ENCODE assay signal across 10 cellular contexts in the genomic region with DNA sequence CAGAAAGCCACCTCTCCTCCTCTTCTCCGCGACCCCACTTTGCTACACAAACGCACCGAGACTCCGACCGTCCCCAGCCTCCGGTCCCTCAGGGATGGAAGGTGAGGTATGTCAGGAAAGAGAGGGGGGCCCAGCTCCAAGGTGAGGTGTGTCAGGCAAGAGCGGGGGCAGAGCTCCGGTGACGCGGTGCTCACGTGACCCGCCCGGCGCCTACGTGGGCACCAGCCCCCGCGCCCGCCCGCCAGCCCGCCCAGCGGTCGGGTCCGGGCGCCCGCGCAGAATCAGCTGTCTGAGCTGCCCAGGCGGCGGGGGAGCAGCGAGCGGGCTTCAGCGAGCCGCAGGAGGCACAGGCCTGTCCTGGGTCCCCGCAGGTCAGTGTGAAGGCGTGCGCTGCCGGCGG. TPM values are rescaled to one million over a fixed set of nuclear protein-coding genes. Genes with fewer than 3 reads are reported as not detected.
DNase-seq lines count a peak whose midpoint lies in the region; TF ChIP-seq lines count a peak whose summit lies in the region.
"Not testable (repeated sequence)": the region's sequence is repeated elsewhere in the genome, so short reads cannot be mapped to it uniquely, and the experiment has no call there.
"Had no signal": no experiment of that assay in that cellular context is flagged by ENCODE, and none has a peak within 500 bp of the region (broad histone marks: within the 10 kb centered on the region; RNA-seq: fewer than 3 reads in every experiment).

A gene (plus strand): TSS at position 244 of the 400 bp plus-strand sequence. CDS start 1,152 bp downstream, outside the sequence.

- not testable (repeated sequence) for H3K18ac ChIP-seq in mesendoderm (ENCODE audit: low read length)

- H4K5ac ChIP-seq in mesendoderm (ENCODE audit: low read length), result not testable (repeated sequence)

- not testable (repeated sequence) for H3K4ac ChIP-seq in mesendoderm (ENCODE audit: low read depth, low read length)

- H3K27me3 ChIP-seq in mesendoderm (ENCODE audit: insufficient read depth, low read length, poor library complexity); rectal smooth muscle tissue (ENCODE audit: control insufficient read depth, insufficient read depth, low read length); tibial artery: not testable (repeated sequence)

- not testable (repeated sequence) for H2BK5ac ChIP-seq in mesendoderm (ENCODE audit: low read length)

- H2AK5ac ChIP-seq in mesendoderm (ENCODE audit: low read length), result not testable (repeated sequence)

- not testable (repeated sequence) for H3K36me3 ChIP-seq in mesendoderm (ENCODE audit: control insufficient read depth, insufficient read depth, low read length); rectal smooth muscle tissue (ENCODE audit: control insufficient read depth, insufficient read depth, low read length); tibial artery

- H3K4me1 ChIP-seq in mesendoderm (ENCODE audit: control insufficient read depth, low read depth, low read length); rectal smooth muscle tissue (ENCODE audit: control insufficient read depth, insufficient read depth, low read length); tibial artery: not testable (repeated sequence)

- TF ChIP-seq CTCF in tibial artery (IDR thresholded peaks at IDR 0.05), result not testable (repeated sequence)

- H3K79me1 ChIP-seq in mesendoderm (ENCODE audit: low read length), result not testable (repeated sequence)

- peak within 1 kb of the TSS; percentile 56 for H3K4me2 ChIP-seq in mesendoderm (ENCODE audit: low read length)

- H3K27ac ChIP-seq in mesendoderm (ENCODE audit: low read depth, low read length), result not testable (repeated sequence)
- H3K27ac ChIP-seq in rectal smooth muscle tissue (ENCODE audit: low read depth, low read length), result peak within 1 kb of the TSS; percentile 3
- H3K27ac ChIP-seq in tibial artery, result peak within 1 kb of the TSS; percentile 61 to 62

- H3K9ac ChIP-seq in mesendoderm (ENCODE audit: low read length), result peak within 1 kb of the TSS; percentile 44
- H3K9ac ChIP-seq in rectal smooth muscle tissue (ENCODE audit: low read length), result not testable (repeated sequence)

- H2BK120ac ChIP-seq in mesendoderm (ENCODE audit: low read depth, low read length), result not testable (repeated sequence)

- intact Hi-C loops in tibial artery (cut with DNase I; ENCODE audit: low total_unique reads), result not testable (repeated sequence)

- not testable (repeated sequence) for H3K4me3 ChIP-seq in mesendoderm (ENCODE audit: low read length)
- H3K4me3 ChIP-seq in rectal smooth muscle tissue (ENCODE audit: low read length) (peak within 1 kb of the TSS; percentile 59), tibial artery (peak within 1 kb of the TSS; percentile 46 to 53)

- H2BK15ac ChIP-seq in mesendoderm (replicated peaks; ENCODE audit: low read depth), result not testable (repeated sequence)

- H4K8ac ChIP-seq in mesendoderm (ENCODE audit: low read depth, low read length), result not testable (repeated sequence)

- not testable (repeated sequence) for H3K9me3 ChIP-seq in tibial artery

- WGBS in mesendoderm (ENCODE audit: extremely low coverage, insufficient coverage, low lambda C conversion rate), result no CpG with 5 or more reads among the region's 38 CpGs

- peak within 1 kb of the TSS; percentile 49 for H3K56ac ChIP-seq in mesendoderm (ENCODE audit: low read length)

- peak; percentile 47 for DNase-seq in Daoy (ENCODE audit: low read depth)
- DNase-seq in NCI-H1694 (lab: John Stamatoyannopoulos, UW), result peak; percentile 12
- peak; percentile 9 to 18 for DNase-seq in activated CD4-positive, alpha-beta T cell treated with anti-CD3 and anti-CD28 coated beads for 4 hours
- DNase-seq in anterior cingulate cortex (lab: John Stamatoyannopoulos, UW), result peak in 45 of 58 donors; percentile 2 to 49 (median 18)
- peak; percentile 33 for DNase-seq in globus pallidus (ENCODE audit: low spot score)
- DNase-seq in mesendoderm, result peak; percentile 11
- not testable (repeated sequence) for DNase-seq in tibial artery

- H3K79me2 ChIP-seq in mesendoderm (ENCODE audit: control insufficient read depth, insufficient read depth, low read length), result not testable (repeated sequence)

- not testable (repeated sequence) for H3K23ac ChIP-seq in mesendoderm (ENCODE audit: low read length)

RNA-seq across cellular contexts. Expression of the gene that starts here (rescaled TPM):
- total RNA-seq in Daoy (2014; rRNA removed; shearing (Covaris generic)), result 9.1 and 16.8 TPM in 2 replicates
- polyA plus RNA-seq in mesendoderm (2013, experiment 1 of 2), result 22.9 TPM
- polyA plus RNA-seq in mesendoderm (2013, experiment 2 of 2), result 24.5 TPM
- total RNA-seq: osteocyte; T-helper 1 cell treated with Interleukin-12 subunit alpha and Interleukin-12 subunit beta and Interleukin-4 antibody, amounts not matched to agents 30 ng/mL and 1 ng/mL, for 36 hours had no signal
